19 cellular contexts compared by ENCODE assay signal in genomic region chr15:69491051-69491505, GRCh38. TPM values are rescaled to one million over a fixed set of nuclear protein-coding genes. Genes with fewer than 3 reads are reported as not detected.
DNase-seq lines count a peak whose midpoint lies in the region; ATAC-seq, FAIRE-seq and TF ChIP-seq lines count a peak whose summit lies in the region.
"Had no signal": no experiment of that assay in that cellular context is flagged by ENCODE, and none has a peak within 500 bp of the region (broad histone marks: within the 10 kb centered on the region; RNA-seq: fewer than 3 reads in every experiment).

No MANE protein-coding gene starts in this region.

- TF ChIP-seq POLR2A in tibial nerve (IDR thresholded peaks at IDR 0.05), result no peak

- H2BK12ac ChIP-seq in neuronal stem cell (ENCODE audit: low read length), result no peak overlapping the region

- H3K9ac ChIP-seq in fibroblast of lung (ENCODE audit: insufficient read depth, low read length), result no peak overlapping the region
- no peak overlapping the region for H3K9ac ChIP-seq in neuronal stem cell (ENCODE audit: low read depth, low read length, poor library complexity)

- no peak overlapping the region for H3K23ac ChIP-seq in neuronal stem cell (ENCODE audit: low read depth, low read length, poor library complexity)

- H3K36me3 ChIP-seq in fibroblast of lung (ENCODE audit: control insufficient read depth, insufficient read depth, low read length), result no peaks in the 10 kb centered on the region
- no peaks in the 10 kb centered on the region for H3K36me3 ChIP-seq in lung (ENCODE audit: control insufficient read depth in 2 of 2, insufficient read depth in 2 of 2, low read length in 2 of 2)
- H3K36me3 ChIP-seq in tibial nerve, result no peaks in the 10 kb centered on the region
- H3K36me3 ChIP-seq in small intestine (ENCODE audit: control insufficient read depth in 2 of 2, insufficient read depth in 2 of 2, low read length in 2 of 2), result no peaks in the 10 kb centered on the region
- H3K36me3 ChIP-seq in neuronal stem cell (replicated peaks in 1 of 2; ENCODE audit: control insufficient read depth in 2 of 2, insufficient read depth in 2 of 2, low read length in 2 of 2), result no peaks in the 10 kb centered on the region

- H3K4me3 ChIP-seq in fibroblast of lung (replicated peaks in 1 of 4; ENCODE audit: control extremely low read depth in 1 of 4, insufficient read depth in 1 of 4, low read depth in 3 of 4, low read length in 4 of 4) (no peak overlapping the region), lung (no peak overlapping the region), tibial nerve (no peak overlapping the region), small intestine (ENCODE audit: low read depth in 1 of 2, low read length in 2 of 2) (no peak overlapping the region), neuronal stem cell (ENCODE audit: low read length in 2 of 2) (no peak overlapping the region)
- H3K4me3 ChIP-seq: SK-N-MC had no signal

- H4K8ac ChIP-seq in neuronal stem cell (ENCODE audit: low read depth, low read length), result no peak overlapping the region

- no peak overlapping the region for H2BK5ac ChIP-seq in neuronal stem cell (ENCODE audit: low read length)

- no peak overlapping the region for H2AK5ac ChIP-seq in neuronal stem cell (ENCODE audit: low read depth, low read length)

- H3K4me1 ChIP-seq in fibroblast of lung (ENCODE audit: control insufficient read depth, extremely low read depth, insufficient read depth, low read length) (no peaks in the 10 kb centered on the region), lung (ENCODE audit: control insufficient read depth in 2 of 2, insufficient read depth in 2 of 2, low read length in 2 of 2) (no peaks in the 10 kb centered on the region), tibial nerve (peaks cover 0 to 53% (median 20%) of the 10 kb centered on the region in 4 donors), small intestine (ENCODE audit: control insufficient read depth in 2 of 2, insufficient read depth in 1 of 2, low read depth in 1 of 2, low read length in 1 of 2) (no peaks in the 10 kb centered on the region), neuronal stem cell (ENCODE audit: control insufficient read depth in 2 of 2, insufficient read depth in 1 of 2, low read depth in 1 of 2, low read length in 2 of 2) (no peaks in the 10 kb centered on the region)

- no peaks in the 10 kb centered on the region for H3K79me2 ChIP-seq in fibroblast of lung (ENCODE audit: control insufficient read depth, insufficient read depth, low read length)

- H3K27ac ChIP-seq in fibroblast of lung (ENCODE audit: insufficient read depth, low read length) (no peak overlapping the region), lung (ENCODE audit: low read depth in 1 of 2, low read length in 1 of 2) (no peak overlapping the region), tibial nerve (peak overlapping the region in 2 of 4 donors; percentile 73 to 79), small intestine (ENCODE audit: low read depth in 1 of 2, low read length in 1 of 2) (no peak overlapping the region), neuronal stem cell (replicated peaks; ENCODE audit: low read length) (no peak overlapping the region)
- H3K27ac ChIP-seq: SK-N-MC had no signal

- H3K4me2 ChIP-seq in fibroblast of lung (ENCODE audit: extremely low read depth, insufficient read depth, low read length) (no peak overlapping the region), neuronal stem cell (ENCODE audit: insufficient read depth, low read length, poor library complexity, severe bottlenecking) (no peak overlapping the region)

- TF ChIP-seq CTCF in fibroblast of lung (conservative IDR thresholded peaks at IDR 0.05 in 1 of 2, IDR thresholded peaks at IDR 0.05 in 1 of 2; ENCODE audit: low read depth in 1 of 2, low read length in 2 of 2) (no peak), lung (IDR thresholded peaks at IDR 0.05; ENCODE audit: control extremely low read depth, extremely low read depth) (no peak), tibial nerve (IDR thresholded peaks at IDR 0.05) (no peak)

- H3K27me3 ChIP-seq in fibroblast of lung (ENCODE audit: control insufficient read depth, insufficient read depth, low read length) (peaks cover 24% of the 10 kb centered on the region), lung (ENCODE audit: control insufficient read depth, insufficient read depth) (no peaks in the 10 kb centered on the region), tibial nerve (no peaks in the 10 kb centered on the region), small intestine (ENCODE audit: control insufficient read depth in 2 of 2, insufficient read depth in 2 of 2, low read length in 2 of 2) (no peaks in the 10 kb centered on the region), neuronal stem cell (ENCODE audit: control insufficient read depth in 3 of 3, insufficient read depth in 3 of 3, low read depth in 1 of 3, low read length in 3 of 3) (no peaks in the 10 kb centered on the region)

- WGBS in lung, 2 donors, result 46 to 73% methylated on average over 3 of the region's 3 CpGs
- WGBS in tibial nerve, 2 donors, result 18 to 34% methylated on average over 3 of the region's 3 CpGs
- WGBS in small intestine, 3 donors, result 3 to 52% (median 21%) methylated on average over 3 of the region's 3 CpGs
- no CpG with 5 or more reads among the region's 3 CpGs for WGBS in neuronal stem cell (ENCODE audit: extremely low coverage in 2 of 2, insufficient read length in 2 of 2, insufficient replicate concordance in 1 of 2), 2 donors

- H4K91ac ChIP-seq in neuronal stem cell (ENCODE audit: low read depth, low read length, poor library complexity), result no peak overlapping the region

- peak in 1 of 2 donors; percentile 27 for TF ChIP-seq EP300 in tibial nerve (IDR thresholded peaks at IDR 0.05)

- no peak for ATAC-seq in lung (ENCODE audit: insufficient read depth, low FRiP score)
- ATAC-seq: activated T-helper 17 cell treated with anti-CD3 and anti-CD28 coated beads, Interleukin-2, amount 50 U/mL, for 72 hours; HCT116 had no signal

- H2AFZ ChIP-seq in fibroblast of lung (ENCODE audit: low read length) (no peak overlapping the region), neuronal stem cell (ENCODE audit: low read length) (no peak overlapping the region)

- no peak overlapping the region for H3K14ac ChIP-seq in neuronal stem cell (ENCODE audit: low read length)

- H4K20me1 ChIP-seq in fibroblast of lung (ENCODE audit: control insufficient read depth, extremely low read depth, insufficient read depth, low read length), result no peaks in the 10 kb centered on the region

- H3K4ac ChIP-seq in neuronal stem cell (ENCODE audit: low read length), result no peak overlapping the region

- no peaks in the 10 kb centered on the region for H3K9me3 ChIP-seq in fibroblast of lung (ENCODE audit: control insufficient read depth, insufficient read depth, low read depth, low read length)
- no peaks in the 10 kb centered on the region for H3K9me3 ChIP-seq in lung (ENCODE audit: control insufficient read depth in 2 of 2, insufficient read depth in 1 of 2, low read length in 1 of 2)
- peaks cover 0 to 10% (median 0%) of the 10 kb centered on the region in 4 donors for H3K9me3 ChIP-seq in tibial nerve
- H3K9me3 ChIP-seq in small intestine (ENCODE audit: control insufficient read depth, low read depth), result no peaks in the 10 kb centered on the region
- no peaks in the 10 kb centered on the region for H3K9me3 ChIP-seq in neuronal stem cell (replicated peaks in 1 of 2; ENCODE audit: control insufficient read depth in 2 of 2, insufficient read depth in 1 of 2, low read depth in 1 of 2, low read length in 2 of 2)

- no peak overlapping the region for H2BK15ac ChIP-seq in neuronal stem cell (ENCODE audit: low read length)

- no peaks in the 10 kb centered on the region for H3K79me1 ChIP-seq in neuronal stem cell (ENCODE audit: low read depth, low read length)

- H3K18ac ChIP-seq in neuronal stem cell (ENCODE audit: low read length), result no peak overlapping the region

- no peak for FAIRE-seq in small intestine (lab: Jason Lieb, UNC)
- FAIRE-seq: TTC549 had no signal

- no peak overlapping the region for H2BK120ac ChIP-seq in neuronal stem cell (ENCODE audit: low read depth, low read length)

- DNase-seq in NCI-H82 (lab: John Stamatoyannopoulos, UW), result peak; percentile 14
- DNase-seq in NCI-H82 treated with DMSO at 0.1 percent for 48 hours (lab: John Stamatoyannopoulos, UW; ENCODE audit: unreplicated experiment), result no peak
- DNase-seq in fibroblast of lung (ENCODE audit: low read depth in 2 of 2), result peak; percentile 22 to 59
- peak; percentile 59 for DNase-seq in lung (ENCODE audit: low spot score)
- DNase-seq in tibial nerve (ENCODE audit: low spot score in 2 of 2), result peak; percentile 71 to 75
- DNase-seq in NCI-H345 (lab: John Stamatoyannopoulos, UW), result no peak
- no peak for DNase-seq in small intestine
- no peak for DNase-seq in neuronal stem cell (ENCODE audit: low spot score)
- DNase-seq: 8988T; activated CD4-positive, alpha-beta memory T cell treated with anti-CD3 and anti-CD28 coated beads for 36 hours; CD4-positive, alpha-beta memory T cell; erythroblast; mesendoderm; NCI-H2171; stimulated activated CD4-positive, alpha-beta T cell treated with anti-CD3 and anti-CD28 coated beads, Interleukin-12 subunit alpha, Interleukin-12 subunit beta, amount 100 ng/mL, for 4 hours had no signal

RNA-seq across cellular contexts. Expression of gene RPLP1, which starts 38.5 kb away (rescaled TPM):
- total RNA-seq in fibroblast of lung, result 74.7 and 82.4 TPM in 2 replicates
- 621 and 633 TPM in 2 replicates for polyA plus RNA-seq in fibroblast of lung
- polyA plus RNA-seq in fibroblast of lung (2012), result 2,184 and 2,401 TPM in 2 replicates
- polyA minus RNA-seq in fibroblast of lung (ENCODE audit: low replicate concordance), result 489 and 632 TPM in 2 replicates
- total RNA-seq in lung, result 1,000 to 10,000 TPM in 1 of 2 donors, 100 to 1,000 TPM in 1; 201 to 1,944 TPM
- 1,000 to 10,000 TPM; 1,145 to 2,405 TPM for polyA plus RNA-seq in lung
- total RNA-seq in tibial nerve, result 100 to 1,000 TPM; 435 to 693 (median 620) TPM
- 1,000 to 10,000 TPM in 2 of 3 donors, 100 to 1,000 TPM in 1; 975 to 2,388 (median 1,802) TPM for polyA plus RNA-seq in small intestine
- polyA plus RNA-seq in neuronal stem cell (2013, experiment 1 of 2), result 3,764 TPM
- polyA plus RNA-seq in neuronal stem cell (2013, experiment 2 of 2), result 3,897 TPM

Comparison
In these comparisons a context has a peak if more than half of its experiments do, and no peak if none do; other contexts are left out.
1. DNase-seq: peak in NCI-H82 (single experiment), fibroblast of lung (2 of 2), lung (single experiment) and tibial nerve (2 of 2); none in NCI-H82 treated with DMSO at 0.1 percent for 48 hours (single experiment), NCI-H345 (single experiment), small intestine (single experiment) and neuronal stem cell (single experiment).